In the genomic region with DNA sequence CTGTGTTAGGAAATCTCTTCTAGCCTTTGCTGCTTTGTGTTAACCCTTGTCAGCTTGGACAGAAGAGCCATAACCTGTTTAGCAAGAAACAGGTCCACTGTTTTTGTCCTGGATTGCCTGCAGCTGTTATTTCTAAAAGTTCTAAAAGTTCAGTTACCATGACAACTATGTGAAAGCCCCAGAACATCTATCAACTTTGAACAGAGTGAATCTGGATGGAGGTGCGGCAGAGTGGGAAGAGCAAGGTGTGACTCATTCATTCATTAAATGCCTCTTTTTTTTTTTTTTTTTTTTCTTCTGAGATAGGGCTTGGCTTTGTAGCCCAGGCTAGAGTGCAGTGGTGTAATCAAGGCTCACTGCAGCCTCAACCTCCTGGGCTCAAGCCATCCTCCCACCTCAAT, we compare ENCODE assay signal across 13 cellular contexts.
DNase-seq lines count a peak whose midpoint lies in the region; TF ChIP-seq lines count a peak whose summit lies in the region.
"Had no signal": no experiment of that assay in that cellular context is flagged by ENCODE, and none has a peak within 500 bp of the region (broad histone marks: within the 10 kb centered on the region; RNA-seq: fewer than 3 reads in every experiment).

No MANE protein-coding gene starts in this region.

- peak; percentile 44 for DNase-seq in AG08395 (ENCODE audit: low spot score)
- DNase-seq in HEK293T (ENCODE audit: extremely low spot score), result no peak
- DNase-seq in astrocyte of the spinal cord (ENCODE audit: low read depth, low spot score), result peak; percentile 16
- peak; percentile 77 for DNase-seq in left kidney (ENCODE audit: low read depth, low spot score)
- DNase-seq in NCI-H2227 (lab: John Stamatoyannopoulos, UW; ENCODE audit: unreplicated experiment), result no peak
- DNase-seq in NCI-H1048 (lab: John Stamatoyannopoulos, UW), result no peak
- DNase-seq in stimulated activated CD4-positive, alpha-beta T cell treated with anti-CD3 and anti-CD28 coated beads, Interleukin-2, amount 100 ng/mL, for 48 hours, result no peak
- DNase-seq in activated naive CD4-positive, alpha-beta T cell (lab: John Stamatoyannopoulos, UW), result no peak
- DNase-seq: activated CD4-positive, alpha-beta T cell treated with anti-CD3 and anti-CD28 coated beads, Interleukin-2, amount 50 U/mL, for 1 hour; NCI-H1105 treated with DMSO at 0.1 percent for 48 hours; NCI-H82; SW 1271 had no signal

- CTCF ChIA-PET in HEK293T (lab: Yijun Ruan, JAX), result interaction anchor here (0.6 kb wide), 1 partner anchor 21 kb away, joined by 4 read pairs; no protein-coding TSS in a partner anchor

- in situ Hi-C loops in astrocyte of the spinal cord (cut with HindIII; ENCODE audit: low sequenced_read_pairs), result no loop called here

- H3K4me3 ChIP-seq in astrocyte of the spinal cord (ENCODE audit: low read depth, low read length), result no peak overlapping the region
- H3K4me3 ChIP-seq: thoracic aorta had no signal

- no peak for TF ChIP-seq CTCF in astrocyte of the spinal cord (IDR thresholded peaks at IDR 0.05; ENCODE audit: low read depth, low read length)

- POLR2A ChIA-PET in HEK293T (lab: Yijun Ruan, JAX), result interaction anchor here (1.3 to 2.3 kb wide), 3 partner anchors 18 to 50 kb away, joined by 4 to 8 read pairs (median 6); no protein-coding TSS in a partner anchor

TF ChIP-seq in HEK293T, 16 proteins besides CTCF, POLR2A, EP300 and RAD21:
- no peak for TF ChIP-seq BHLHE40 (IDR thresholded peaks at IDR 0.05; ENCODE audit: borderline replicate concordance)
- no peak for TF ChIP-seq FOXA1 (IDR thresholded peaks at IDR 0.05)
- no peak for TF ChIP-seq FOXM1 (IDR thresholded peaks at IDR 0.05; ENCODE audit: borderline replicate concordance)
- peak; percentile 28; the same call in 1 of the 2 replicates for TF ChIP-seq ZNF384 (IDR thresholded peaks at IDR 0.05)
- TF ChIP-seq TARDBP (IDR thresholded peaks at IDR 0.05), result no peak
- no peak for TF ChIP-seq L3MBTL2 (conservative IDR thresholded peaks at IDR 0.05)
- no peak for TF ChIP-seq ARNT (IDR thresholded peaks at IDR 0.05)

Comparison
In these comparisons a context has a peak if more than half of its experiments do, and no peak if none do; other contexts are left out.
1. DNase-seq: peak in AG08395 (single experiment), astrocyte of the spinal cord (single experiment) and left kidney (single experiment); none in HEK293T (single experiment), NCI-H2227 (single experiment), NCI-H1048 (single experiment), stimulated activated CD4-positive, alpha-beta T cell treated with anti-CD3 and anti-CD28 coated beads, Interleukin-2, amount 100 ng/mL, for 48 hours (0 of 2) and activated naive CD4-positive, alpha-beta T cell (0 of 4).